In the genomic region with DNA sequence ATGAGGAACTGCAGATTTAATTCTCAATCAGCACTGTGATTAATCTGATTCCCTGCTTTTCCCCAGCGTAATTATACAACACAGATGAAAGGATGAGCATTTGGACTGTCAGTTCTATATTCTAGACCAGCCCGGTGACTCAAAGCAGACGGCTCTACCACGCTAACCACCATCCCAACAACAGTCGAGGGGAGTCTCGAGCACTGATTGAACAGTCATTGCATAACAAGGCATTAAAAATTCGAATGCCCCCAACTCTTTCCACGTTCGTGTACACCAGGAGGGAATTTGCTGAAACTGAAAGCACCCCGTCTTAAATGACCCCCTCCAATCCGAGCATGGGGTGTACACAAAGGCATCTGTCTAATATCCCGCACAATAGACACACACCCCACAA, we compare ENCODE assay signal across 8 cellular contexts. TPM values are rescaled to one million over a fixed set of nuclear protein-coding genes. Genes with fewer than 3 reads are reported as not detected.
DNase-seq lines count a peak whose midpoint lies in the region; ATAC-seq and TF ChIP-seq lines count a peak whose summit lies in the region.

No MANE protein-coding gene starts in this region.

- H3K4me3 Mint-ChIP-seq in activated CD8-positive, alpha-beta T cell treated with anti-CD3 and anti-CD28 coated beads for 36 hours = peak overlapping the region; percentile 96

- no peaks in the 10 kb centered on the region for H3K9me3 Mint-ChIP-seq in activated CD8-positive, alpha-beta T cell treated with anti-CD3 and anti-CD28 coated beads for 36 hours

- H3K36me3 Mint-ChIP-seq in activated CD8-positive, alpha-beta T cell treated with anti-CD3 and anti-CD28 coated beads for 36 hours (ENCODE audit: low read depth) = no peaks in the 10 kb centered on the region

- peak overlapping the region; percentile 68 for H3K4me2 ChIP-seq in MM.1S (ENCODE audit: low read depth, low read length)

- no peak for TF ChIP-seq POLR2A in prostate gland (IDR thresholded peaks at IDR 0.05)

- H3K27ac Mint-ChIP-seq in activated CD8-positive, alpha-beta T cell treated with anti-CD3 and anti-CD28 coated beads for 36 hours = peak overlapping the region; percentile 93

- no peaks in the 10 kb centered on the region for H3K27me3 ChIP-seq in MM.1S (replicated peaks; ENCODE audit: insufficient read depth, low read length)
- H3K27me3 ChIP-seq in prostate gland (replicated peaks; ENCODE audit: insufficient read depth) = no peaks in the 10 kb centered on the region

- peak; percentile 23 for ATAC-seq in activated CD8-positive, alpha-beta T cell treated with anti-CD3 and anti-CD28 coated beads for 36 hours
- ATAC-seq in GM18498 (IDR thresholded peaks at IDR 0.05; ENCODE audit: unreplicated experiment) (no peak), GM21381 (IDR thresholded peaks at IDR 0.05; ENCODE audit: unreplicated experiment) (no peak)

- peak overlapping the region; percentile 38; the same call in 1 of the 2 replicates for H3K27ac ChIP-seq in MM.1S (ENCODE audit: low read length)
- peak overlapping the region; percentile 19 to 69 for H3K27ac ChIP-seq in prostate gland

- H3K27me3 Mint-ChIP-seq in activated CD8-positive, alpha-beta T cell treated with anti-CD3 and anti-CD28 coated beads for 36 hours = no peaks in the 10 kb centered on the region

- no peaks in the 10 kb centered on the region for H3K36me3 ChIP-seq in MM.1S (replicated peaks; ENCODE audit: insufficient read depth, low read length)
- H3K36me3 ChIP-seq in prostate gland = no peaks in the 10 kb centered on the region

- no peaks in the 10 kb centered on the region for H3K9me2 ChIP-seq in MM.1S (replicated peaks; ENCODE audit: insufficient read depth, low read length)

- no peak for TF ChIP-seq CTCF in MM.1S (IDR thresholded peaks at IDR 0.05; ENCODE audit: low read length)
- TF ChIP-seq CTCF in activated CD8-positive, alpha-beta T cell treated with anti-CD3 and anti-CD28 coated beads for 36 hours (IDR thresholded peaks at IDR 0.05) = no peak
- TF ChIP-seq CTCF in fibroblast of the aortic adventitia (IDR thresholded peaks at IDR 0.05; ENCODE audit: insufficient read depth, low read length) = no peak
- no peak for TF ChIP-seq CTCF in prostate gland (IDR thresholded peaks at IDR 0.05)

- H3K4me3 ChIP-seq in MM.1S (ENCODE audit: low read length) (peak overlapping the region; percentile 84), fibroblast of the aortic adventitia (ENCODE audit: low read depth, low read length) (peak overlapping the region; percentile 74), prostate gland (peak overlapping the region; percentile 45 to 51)

- no peaks in the 10 kb centered on the region for H3K9me3 ChIP-seq in MM.1S (replicated peaks; ENCODE audit: insufficient read depth, low read length)
- H3K9me3 ChIP-seq in prostate gland = no peaks in the 10 kb centered on the region

- H3K4me1 ChIP-seq in MM.1S (ENCODE audit: low read length) = no peaks in the 10 kb centered on the region
- H3K4me1 ChIP-seq in prostate gland (replicated peaks) = no peaks in the 10 kb centered on the region

- DNase-seq in ELR (ENCODE audit: low read depth) (peak; percentile 54), MM.1S (no peak), fibroblast of the aortic adventitia (ENCODE audit: low read depth) (peak; percentile 25), prostate gland (ENCODE audit: low spot score) (peak; percentile 3), UCSD-AML1 (lab: John Stamatoyannopoulos, UW; ENCODE audit: unreplicated experiment) (no peak)
- peak; percentile 70 for DNase-seq in activated CD8-positive, alpha-beta T cell treated with anti-CD3 and anti-CD28 coated beads for 36 hours

- intact Hi-C loops in activated CD8-positive, alpha-beta T cell treated with anti-CD3 and anti-CD28 coated beads for 36 hours (cut with micrococcal nuclease) = loop anchor here (10.0 kb wide), 1 partner anchor 127 kb away; no protein-coding TSS in a partner anchor
- intact Hi-C loops in prostate gland (cut with DNase I) = no loop called here

- H3K79me2 ChIP-seq in MM.1S (ENCODE audit: low read length) = peaks cover 53% of the 10 kb centered on the region

- POLR2A ChIA-PET in activated CD8-positive, alpha-beta T cell treated with anti-CD3 and anti-CD28 coated beads for 36 hours (lab: Charles Lee) = interaction anchor here (0.6 kb wide), 1 partner anchor 258 kb away, joined by 3 read pairs; no protein-coding TSS in a partner anchor

- CTCF ChIA-PET in activated CD8-positive, alpha-beta T cell treated with anti-CD3 and anti-CD28 coated beads for 36 hours (lab: Charles Lee) = no interaction called here

- H3K4me1 Mint-ChIP-seq in activated CD8-positive, alpha-beta T cell treated with anti-CD3 and anti-CD28 coated beads for 36 hours (ENCODE audit: low read depth) = peaks cover 34% of the 10 kb centered on the region

- H4K20me1 ChIP-seq in MM.1S (ENCODE audit: insufficient read depth, low read length) = no peaks in the 10 kb centered on the region

- no peaks in the 10 kb centered on the region for H3F3A ChIP-seq in MM.1S (ENCODE audit: insufficient read depth, low read length)

- WGBS in prostate gland = under 1% methylated on average over 12 of the region's 12 CpGs

- H2AFZ ChIP-seq in MM.1S (ENCODE audit: low read length) = peak overlapping the region; percentile 38; the same call in 1 of the 2 replicates

- H3K9ac ChIP-seq in MM.1S (ENCODE audit: low read length) = peak overlapping the region; percentile 71

RNA-seq across cellular contexts. Expression of a gene that starts 1.2 kb away (rescaled TPM):
- 10 to 100 TPM; 18.2 to 20.2 TPM for total RNA-seq in activated CD8-positive, alpha-beta T cell treated with anti-CD3 and anti-CD28 coated beads for 36 hours
- 24.9 and 104 TPM in 2 replicates for total RNA-seq in fibroblast of the aortic adventitia (ENCODE audit: low replicate concordance)
- total RNA-seq in prostate gland = 10 to 100 TPM; 19.7 to 20.4 TPM

Comparison
In these comparisons a context has a peak if more than half of its experiments do, and no peak if none do; other contexts are left out.
1. DNase-seq: peak in ELR (single experiment), activated CD8-positive, alpha-beta T cell treated with anti-CD3 and anti-CD28 coated beads for 36 hours (single experiment), fibroblast of the aortic adventitia (single experiment) and prostate gland (single experiment); none in MM.1S (single experiment) and UCSD-AML1 (single experiment).
2. Peak in every context shown above with its lines, with median percentiles within 50 percentile points of each other: H3K4me3 ChIP-seq.